14 cellular contexts compared by ENCODE assay signal in the genomic region with DNA sequence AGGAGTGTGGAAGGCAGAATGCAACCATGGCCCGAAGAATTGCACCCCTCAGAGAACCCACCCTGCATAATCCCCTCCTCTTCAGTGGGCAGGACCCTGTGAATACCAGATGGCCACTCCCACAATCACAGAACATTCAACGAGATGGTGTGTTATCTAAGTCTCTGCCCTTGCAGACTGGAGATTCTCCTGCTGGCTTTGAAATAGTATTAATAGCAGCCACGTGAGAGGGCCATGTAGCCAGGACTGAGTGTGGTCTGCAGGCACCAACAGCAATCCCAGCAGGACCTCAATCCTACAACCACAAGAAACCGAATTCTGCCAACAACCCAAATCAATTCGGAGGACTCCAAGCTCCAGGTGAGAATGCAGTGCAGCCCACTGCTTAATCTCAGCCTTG.
A peak's percentile ranks its signal among the peaks of the same experiment; 100 is the strongest.
DNase-seq lines count a peak whose midpoint lies in the region; ATAC-seq and TF ChIP-seq lines count a peak whose summit lies in the region.
"Had no signal": no experiment of that assay in that cellular context is flagged by ENCODE, and none has a peak within 500 bp of the region (broad histone marks: within the 10 kb centered on the region; RNA-seq: fewer than 3 reads in every experiment).

No MANE protein-coding gene starts in this region.

- POLR2A ChIA-PET in CD8-positive, alpha-beta T cell (lab: Charles Lee), result no interaction called here
- POLR2A ChIA-PET in Caco-2 (lab: Charles Lee), result no interaction called here

- no peak for ATAC-seq in CD8-positive, alpha-beta T cell
- no peak for ATAC-seq in activated T-helper 17 cell treated with anti-CD3 and anti-CD28 coated beads, Interleukin-2, amount 50 U/mL, for 72 hours (replicated peaks)
- ATAC-seq in left cardiac atrium, result peak; percentile 46 to 64
- ATAC-seq in sciatic nerve, result no peak
- no peak for ATAC-seq in activated T-cell treated with anti-CD3 and anti-CD28 coated beads, Interleukin-2, amount 50 U/mL, for 4 hours

- no peaks in the 10 kb centered on the region for H3K9me3 ChIP-seq in CD8-positive, alpha-beta T cell (ENCODE audit: low read length)
- H3K9me3 ChIP-seq in Caco-2, result no peaks in the 10 kb centered on the region

- CTCF ChIA-PET in CD8-positive, alpha-beta T cell (lab: Charles Lee), result no interaction called here
- CTCF ChIA-PET in Caco-2 (lab: Charles Lee), result no interaction called here

- BruUV-seq in Caco-2 (replicated peaks; lab: Mats Ljungman, UMichigan), result no TSS peak

- intact Hi-C loops in CD8-positive, alpha-beta T cell (cut with DNase I, micrococcal nuclease), result loop anchor here in 1 of 2 experiments (5.0 kb wide), 1 partner anchor 47 kb away; no protein-coding TSS in a partner anchor
- intact Hi-C loops in left cardiac atrium (cut with DNase I), result no loop called here
- intact Hi-C loops in sciatic nerve (cut with DNase I), result no loop called here
- intact Hi-C loops in Caco-2 (cut with micrococcal nuclease; ENCODE audit: unreplicated experiment), result no loop called here

- no peaks in the 10 kb centered on the region for H3K36me3 ChIP-seq in CD8-positive, alpha-beta T cell (ENCODE audit: insufficient read depth, low read length)
- H3K36me3 ChIP-seq in Caco-2 (ENCODE audit: control insufficient read depth, insufficient read depth, low read length), result 0 out of 2 replicates have a peak, but pooled peaks cover 1% of the 10 kb centered on the region

- H3K4me3 ChIP-seq in CD8-positive, alpha-beta T cell (ENCODE audit: low read depth, low read length), result no peak overlapping the region
- no peak overlapping the region for H3K4me3 ChIP-seq in Caco-2 (ENCODE audit: low read depth, low read length)
- H3K4me3 ChIP-seq: PC-9 had no signal

- no peak overlapping the region for H3K4me3 Mint-ChIP-seq in CD8-positive, alpha-beta T cell
- H3K4me3 Mint-ChIP-seq in activated T-helper 17 cell treated with anti-CD3 and anti-CD28 coated beads, Interleukin-2, amount 50 U/mL, for 72 hours, result no peak overlapping the region
- no peak overlapping the region for H3K4me3 Mint-ChIP-seq in activated T-cell treated with anti-CD3 and anti-CD28 coated beads, Interleukin-2, amount 50 U/mL, for 4 hours
- H3K4me3 Mint-ChIP-seq in Caco-2 (ENCODE audit: unreplicated experiment), result no peak overlapping the region

- TF ChIP-seq CTCF in CD8-positive, alpha-beta T cell (IDR thresholded peaks at IDR 0.05), result no peak
- TF ChIP-seq CTCF in Caco-2 (IDR thresholded peaks at IDR 0.05; ENCODE audit: insufficient read depth in 1 of 2, low read depth in 1 of 2, low read length in 1 of 2, severe bottlenecking in 1 of 2, unreplicated experiment in 1 of 2), result no peak

- peaks cover 66% of the 10 kb centered on the region for H3K36me3 Mint-ChIP-seq in CD8-positive, alpha-beta T cell
- H3K36me3 Mint-ChIP-seq in activated T-helper 17 cell treated with anti-CD3 and anti-CD28 coated beads, Interleukin-2, amount 50 U/mL, for 72 hours (ENCODE audit: low read depth), result peaks cover 53% of the 10 kb centered on the region
- peaks cover 24% of the 10 kb centered on the region for H3K36me3 Mint-ChIP-seq in activated T-cell treated with anti-CD3 and anti-CD28 coated beads, Interleukin-2, amount 50 U/mL, for 4 hours (ENCODE audit: insufficient read depth)
- H3K36me3 Mint-ChIP-seq in Caco-2 (ENCODE audit: insufficient read depth, unreplicated experiment), result no peaks in the 10 kb centered on the region

- H3K27me3 Mint-ChIP-seq in CD8-positive, alpha-beta T cell (ENCODE audit: low read depth), result no peaks in the 10 kb centered on the region
- no peaks in the 10 kb centered on the region for H3K27me3 Mint-ChIP-seq in activated T-helper 17 cell treated with anti-CD3 and anti-CD28 coated beads, Interleukin-2, amount 50 U/mL, for 72 hours
- no peaks in the 10 kb centered on the region for H3K27me3 Mint-ChIP-seq in activated T-cell treated with anti-CD3 and anti-CD28 coated beads, Interleukin-2, amount 50 U/mL, for 4 hours (ENCODE audit: low read depth)
- H3K27me3 Mint-ChIP-seq in Caco-2 (ENCODE audit: insufficient read depth, unreplicated experiment), result no peaks in the 10 kb centered on the region

- peak overlapping the region; percentile 53 for H3K27ac Mint-ChIP-seq in CD8-positive, alpha-beta T cell
- peak overlapping the region; percentile 25 for H3K27ac Mint-ChIP-seq in activated T-helper 17 cell treated with anti-CD3 and anti-CD28 coated beads, Interleukin-2, amount 50 U/mL, for 72 hours
- H3K27ac Mint-ChIP-seq in Caco-2 (ENCODE audit: unreplicated experiment), result no peak overlapping the region

- peaks cover 73% of the 10 kb centered on the region for H3K4me1 Mint-ChIP-seq in CD8-positive, alpha-beta T cell (ENCODE audit: low read depth)
- H3K4me1 Mint-ChIP-seq in activated T-helper 17 cell treated with anti-CD3 and anti-CD28 coated beads, Interleukin-2, amount 50 U/mL, for 72 hours, result peaks cover 31% of the 10 kb centered on the region
- H3K4me1 Mint-ChIP-seq in activated T-cell treated with anti-CD3 and anti-CD28 coated beads, Interleukin-2, amount 50 U/mL, for 4 hours (ENCODE audit: low read depth), result peaks cover 57% of the 10 kb centered on the region
- no peaks in the 10 kb centered on the region for H3K4me1 Mint-ChIP-seq in Caco-2 (ENCODE audit: low read depth, unreplicated experiment)

- no peak overlapping the region for H3K27ac ChIP-seq in CD8-positive, alpha-beta T cell (ENCODE audit: low read depth, low read length)
- H3K27ac ChIP-seq: HL-60, PC-9 had no signal

- peaks cover 16% of the 10 kb centered on the region for H3K4me1 ChIP-seq in CD8-positive, alpha-beta T cell (ENCODE audit: insufficient read depth, low read length)
- no peaks in the 10 kb centered on the region for H3K4me1 ChIP-seq in Caco-2

- no peaks in the 10 kb centered on the region for H3K9me3 Mint-ChIP-seq in CD8-positive, alpha-beta T cell
- H3K9me3 Mint-ChIP-seq in activated T-helper 17 cell treated with anti-CD3 and anti-CD28 coated beads, Interleukin-2, amount 50 U/mL, for 72 hours, result no peaks in the 10 kb centered on the region
- H3K9me3 Mint-ChIP-seq in activated T-cell treated with anti-CD3 and anti-CD28 coated beads, Interleukin-2, amount 50 U/mL, for 4 hours, result no peaks in the 10 kb centered on the region
- no peaks in the 10 kb centered on the region for H3K9me3 Mint-ChIP-seq in Caco-2 (ENCODE audit: unreplicated experiment)

- H3K27me3 ChIP-seq in CD8-positive, alpha-beta T cell (ENCODE audit: insufficient read depth, low read length), result no peaks in the 10 kb centered on the region
- H3K27me3 ChIP-seq in Caco-2 (replicated peaks; ENCODE audit: control insufficient read depth, insufficient read depth, low read length), result no peaks in the 10 kb centered on the region

- no peak for DNase-seq in CD8-positive, alpha-beta T cell
- no peak for DNase-seq in left cardiac atrium
- DNase-seq in sciatic nerve (ENCODE audit: low spot score), result peak; percentile 28
- no peak for DNase-seq in activated T-cell treated with anti-CD3 and anti-CD28 coated beads, Interleukin-2, amount 50 U/mL, for 4 hours
- no peak for DNase-seq in Caco-2
- DNase-seq in NCI-H2029 treated with DMSO at 0.1 percent for 48 hours (lab: John Stamatoyannopoulos, UW), result no peak
- DNase-seq: DMS79 treated with DMSO at 0.1 percent for 48 hours, KG1, NCI-H1092, NCI-H2107, NCI-H446, PC-9 had no signal

Comparison
In these comparisons a context has a peak if more than half of its experiments do, and no peak if none do; other contexts are left out.
1. ATAC-seq: peak in left cardiac atrium (2 of 2); none in CD8-positive, alpha-beta T cell (single experiment), activated T-helper 17 cell treated with anti-CD3 and anti-CD28 coated beads, Interleukin-2, amount 50 U/mL, for 72 hours (single experiment), sciatic nerve (single experiment) and activated T-cell treated with anti-CD3 and anti-CD28 coated beads, Interleukin-2, amount 50 U/mL, for 4 hours (0 of 2).